Comparison of ENCODE assay signal across 20 cellular contexts in genomic region chr11:126592496-126593410, GRCh38.
DNase-seq lines count a peak whose midpoint lies in the region; TF ChIP-seq lines count a peak whose summit lies in the region.
"Had no signal": no experiment of that assay in that cellular context is flagged by ENCODE, and none has a peak within 500 bp of the region (broad histone marks: within the 10 kb centered on the region; RNA-seq: fewer than 3 reads in every experiment).

No MANE protein-coding gene starts in this region.

- no peak overlapping the region for H4K8ac ChIP-seq in mesenchymal stem cell (ENCODE audit: low read length)

- H3K4ac ChIP-seq in mesenchymal stem cell (ENCODE audit: low read depth in 1 of 2, low read length in 2 of 2) = no peak overlapping the region

- no peak overlapping the region for H3K23ac ChIP-seq in mesenchymal stem cell (ENCODE audit: low read length in 2 of 2)

- no peak overlapping the region for H3K4me2 ChIP-seq in mesenchymal stem cell (ENCODE audit: low read length, poor library complexity, severe bottlenecking)
- H3K4me2 ChIP-seq: BLaER1 had no signal

- no peak overlapping the region for H3K9ac ChIP-seq in mesenchymal stem cell (ENCODE audit: low read length)
- H3K9ac ChIP-seq: BLaER1, GM23248 had no signal

- no peak overlapping the region for H2BK5ac ChIP-seq in mesenchymal stem cell (ENCODE audit: low read depth, low read length, poor library complexity, severe bottlenecking)

- TF ChIP-seq CTCF in epithelial cell of esophagus (IDR thresholded peaks at IDR 0.05; ENCODE audit: insufficient read depth, low read depth, low read length, missing control alignments) = no peak

- H3K27me3 ChIP-seq in mesenchymal stem cell (ENCODE audit: control insufficient read depth in 1 of 2, insufficient read depth in 1 of 2, low read length in 2 of 2) = peaks cover 0 to 8% of the 10 kb centered on the region in 2 experiments
- H3K27me3 ChIP-seq: BLaER1 had no signal

- no peaks in the 10 kb centered on the region for H3K79me1 ChIP-seq in mesenchymal stem cell (replicated peaks; ENCODE audit: low read length, poor library complexity, severe bottlenecking)

- H3K36me3 ChIP-seq in mesenchymal stem cell (ENCODE audit: control insufficient read depth in 1 of 2, insufficient read depth in 2 of 2, low read depth in 1 of 2, low read length in 2 of 2) = no peaks in the 10 kb centered on the region
- H3K36me3 ChIP-seq: BLaER1, gastroesophageal sphincter had no signal

- no peak overlapping the region for H2BK15ac ChIP-seq in mesenchymal stem cell (ENCODE audit: low read depth, poor library complexity, severe bottlenecking)

- WGBS in mesenchymal stem cell = 74% methylated on average over 21 of the region's 21 CpGs

- H3K9me3 ChIP-seq in mesenchymal stem cell (ENCODE audit: control insufficient read depth, low read length) = no peaks in the 10 kb centered on the region
- H3K9me3 ChIP-seq: BLaER1, gastroesophageal sphincter had no signal

- no peak overlapping the region for H3K14ac ChIP-seq in mesenchymal stem cell (ENCODE audit: low read length in 2 of 2)

- DNase-seq in NCI-H2081 (lab: John Stamatoyannopoulos, UW) (peak; percentile 28), NCI-H2081 treated with DMSO at 0.1 percent for 48 hours (lab: John Stamatoyannopoulos, UW) (no peak), NCI-H345 treated with DMSO at 0.1 percent for 48 hours (lab: John Stamatoyannopoulos, UW; ENCODE audit: unreplicated experiment) (peak; percentile 91), epithelial cell of esophagus (ENCODE audit: low read depth) (peak; percentile 17), mesenchymal stem cell (no peak), foreskin melanocyte (no peak), AG20443 (ENCODE audit: low spot score) (no peak)
- DNase-seq in activated CD4-positive, CD25-positive, alpha-beta regulatory T cell (lab: John Stamatoyannopoulos, UW) = no peak
- DNase-seq: 8988T; activated CD4-positive, alpha-beta memory T cell treated with anti-CD3 and anti-CD28 coated beads for 36 hours; activated T-cell treated with anti-CD3 and anti-CD28 coated beads, Interleukin-2, amount 50 U/mL, for 24 hours; GM23248; natural killer cell; NCI-H524 treated with DMSO at 0.1 percent for 48 hours had no signal

- no peak overlapping the region for H3K18ac ChIP-seq in mesenchymal stem cell (ENCODE audit: low read depth in 1 of 2, low read length in 2 of 2)

- H2BK120ac ChIP-seq in mesenchymal stem cell (ENCODE audit: low read depth, low read length) = no peak overlapping the region

- H2BK12ac ChIP-seq in mesenchymal stem cell (ENCODE audit: low read length in 2 of 2) = no peak overlapping the region

- no peak overlapping the region for H2AFZ ChIP-seq in mesenchymal stem cell (ENCODE audit: low read depth, low read length)
- H2AFZ ChIP-seq: GM23248 had no signal

- no peak overlapping the region for H2AK5ac ChIP-seq in mesenchymal stem cell (ENCODE audit: low read length, severe bottlenecking)

- H3K27ac ChIP-seq in mesenchymal stem cell (ENCODE audit: low read length, poor library complexity, severe bottlenecking) = no peak overlapping the region
- H3K27ac ChIP-seq: BLaER1, coronary artery, epithelial cell of prostate, gastroesophageal sphincter, GM23248 had no signal

- H4K91ac ChIP-seq in mesenchymal stem cell (ENCODE audit: low read length) = no peak overlapping the region

- H3K4me3 ChIP-seq in epithelial cell of esophagus (ENCODE audit: low read length) (no peak overlapping the region), mesenchymal stem cell (ENCODE audit: insufficient read depth in 1 of 2, low read depth in 1 of 2, low read length in 2 of 2) (no peak overlapping the region)
- H3K4me3 ChIP-seq: BLaER1, coronary artery, gastroesophageal sphincter, GM23248, K562, lung had no signal

- H3K4me1 ChIP-seq in mesenchymal stem cell (ENCODE audit: control insufficient read depth, insufficient read depth, low read depth, low read length) = peaks cover 8% of the 10 kb centered on the region
- H3K4me1 ChIP-seq: BLaER1, gastroesophageal sphincter had no signal

Comparison
In these comparisons a context has a peak if more than half of its experiments do, and no peak if none do; other contexts are left out.
1. DNase-seq: peak in NCI-H2081 (2 of 2), NCI-H345 treated with DMSO at 0.1 percent for 48 hours (single experiment) and epithelial cell of esophagus (single experiment); none in NCI-H2081 treated with DMSO at 0.1 percent for 48 hours (single experiment), mesenchymal stem cell (single experiment), activated CD4-positive, CD25-positive, alpha-beta regulatory T cell (0 of 4), foreskin melanocyte (single experiment) and AG20443 (single experiment).